8 cellular contexts compared by ENCODE assay signal in the genomic region with DNA sequence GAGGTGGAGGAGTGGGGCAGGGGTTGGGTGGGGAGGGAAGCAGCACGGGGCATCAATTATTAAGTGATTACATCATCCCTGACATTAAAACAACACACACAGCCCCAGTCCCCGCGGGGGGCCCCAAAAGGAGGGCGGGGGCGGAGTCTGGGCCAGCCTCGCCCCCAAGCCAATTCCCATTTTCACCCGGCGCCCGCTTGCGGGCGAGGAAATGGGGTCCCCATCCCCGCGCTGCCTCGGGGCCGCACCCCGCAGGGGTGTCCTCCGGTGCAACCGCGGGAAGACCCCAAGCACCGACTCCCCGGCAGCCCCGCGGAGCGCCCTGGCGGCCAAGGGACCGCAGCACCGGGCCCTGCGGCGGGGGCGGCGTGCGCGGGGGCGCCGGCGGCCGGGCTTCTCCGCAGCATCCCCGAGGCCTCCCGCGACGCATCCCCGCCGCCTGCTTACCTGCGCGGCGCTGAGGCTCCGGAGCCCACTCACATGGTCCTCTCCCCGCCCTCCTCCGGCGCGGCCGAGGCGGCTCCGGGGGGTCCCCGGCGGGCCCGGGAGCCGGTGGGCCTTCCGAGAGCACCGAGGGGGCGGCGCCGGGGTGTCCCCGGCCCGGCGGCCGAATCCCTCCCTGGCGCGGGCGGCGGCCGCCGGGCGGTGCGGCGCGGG.
DNase-seq lines count a peak whose midpoint lies in the region; ATAC-seq and TF ChIP-seq lines count a peak whose summit lies in the region.

No MANE protein-coding gene starts in this region.

- no peak overlapping the region for H3K27ac ChIP-seq in iPS-20b (ENCODE audit: low read length)

- in situ Hi-C loops in astrocyte of the spinal cord (cut with HindIII; ENCODE audit: low sequenced_read_pairs): no loop called here

- no peak for TF ChIP-seq CTCF in astrocyte of the spinal cord (IDR thresholded peaks at IDR 0.05; ENCODE audit: low read depth, low read length)

- H3K4me3 ChIP-seq in astrocyte of the spinal cord (ENCODE audit: low read depth, low read length) (peak overlapping the region; percentile 63), iPS-20b (ENCODE audit: low read length) (peak overlapping the region; percentile 88)

- no peaks in the 10 kb centered on the region for H3K9me3 ChIP-seq in iPS-20b (ENCODE audit: insufficient read depth, low read depth, low read length)

- no peaks in the 10 kb centered on the region; the same call in 1 of the 2 replicates for H3K27me3 ChIP-seq in iPS-20b (ENCODE audit: insufficient read depth, low read length)

- H3K36me3 ChIP-seq in iPS-20b (ENCODE audit: insufficient read depth, low read depth, low read length): no peaks in the 10 kb centered on the region

- ATAC-seq in GM19035 (IDR thresholded peaks at IDR 0.05; ENCODE audit: unreplicated experiment): peak; percentile 25
- peak; percentile 1 for ATAC-seq in HG03378 (IDR thresholded peaks at IDR 0.05; ENCODE audit: unreplicated experiment)

- peaks cover 21% of the 10 kb centered on the region; the same call in 1 of the 2 replicates for H3K4me1 ChIP-seq in iPS-20b (ENCODE audit: insufficient read depth, low read length)

- DNase-seq in 8988T (peak; percentile 28), T-helper 2 cell (peak; percentile 46 to 69 (median 55)), astrocyte of the spinal cord (ENCODE audit: low read depth, low spot score) (peak; percentile 66), COLO829 (ENCODE audit: low spot score) (no peak)
- peak; percentile 40 to 57 for DNase-seq in stimulated activated CD4-positive, alpha-beta T cell treated with anti-CD3 and anti-CD28 coated beads, Interleukin-12 subunit alpha, Interleukin-12 subunit beta, amount 100 ng/mL, for 24 hours (ENCODE audit: low read depth in 2 of 2)

- H3K9ac ChIP-seq in iPS-20b (ENCODE audit: low read depth, low read length): peak overlapping the region; percentile 44; the same call in 1 of the 2 replicates
